21 cellular contexts compared by ENCODE assay signal in the genomic region with DNA sequence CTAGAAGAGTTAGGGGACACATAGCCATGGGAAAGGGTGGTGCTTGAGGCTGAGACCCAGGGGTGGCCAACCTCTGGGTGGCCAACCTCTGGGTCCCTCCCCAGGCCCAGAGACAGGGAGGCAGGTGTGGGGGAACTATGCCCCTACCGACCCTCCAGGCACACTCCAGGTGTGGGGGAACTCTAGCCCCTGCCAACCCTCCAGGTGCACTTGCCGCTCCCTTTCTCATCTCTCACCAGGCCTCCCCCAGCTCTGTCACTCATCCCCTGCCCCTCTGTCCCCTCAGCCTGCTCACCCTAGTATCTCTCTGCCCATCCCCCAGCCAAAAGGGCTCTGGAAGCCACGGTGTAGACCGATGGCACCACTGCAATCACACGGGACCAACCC. TPM values are rescaled to one million over a fixed set of nuclear protein-coding genes. Genes with fewer than 3 reads are reported as not detected.
DNase-seq lines count a peak whose midpoint lies in the region; ATAC-seq, FAIRE-seq and TF ChIP-seq lines count a peak whose summit lies in the region.
"Had no signal": no experiment of that assay in that cellular context is flagged by ENCODE, and none has a peak within 500 bp of the region (broad histone marks: within the 10 kb centered on the region; RNA-seq: fewer than 3 reads in every experiment).

No MANE protein-coding gene starts in this region.

- no peak overlapping the region for H3K4me3 ChIP-seq in SK-N-SH (ENCODE audit: low read depth in 2 of 2, low read length in 1 of 2)
- H3K4me3 ChIP-seq in kidney (ENCODE audit: low read length in 2 of 2), result no peak overlapping the region
- H3K4me3 ChIP-seq: MG63, PC-9 had no signal

- H3K4me1 Mint-ChIP-seq in stimulated activated naive B cell treated with anti-CD40 and anti-IgM and Interleukin-4, amounts not matched to agents 10 μg/mL and 1 μg/mL and 100 μg/mL, for 72 hours, result no peaks in the 10 kb centered on the region
- H3K4me1 Mint-ChIP-seq in progenitor cell of endocrine pancreas (ENCODE audit: low read depth), result no peaks in the 10 kb centered on the region

- DNase-seq in SK-N-SH, result no peak
- DNase-seq in kidney, result peak; percentile 57
- DNase-seq in stimulated activated naive B cell treated with anti-CD40 and anti-IgM and Interleukin-4, amounts not matched to agents 10 μg/mL and 1 μg/mL and 100 μg/mL, for 72 hours, result no peak
- no peak for DNase-seq in progenitor cell of endocrine pancreas (ENCODE audit: low spot score, unreplicated experiment)
- DNase-seq in iPS-NIHi7 (ENCODE audit: extremely low spot score), result no peak
- DNase-seq: 8988T; CD8-positive, alpha-beta T cell; DND-41; HCEC 1CT; MG63; NCI-H1092 treated with DMSO at 0.1 percent for 48 hours; NCI-H2107; NCI-H2227 treated with DMSO at 0.1 percent for 48 hours; NCI-H524; PC-9 had no signal

- POLR2A ChIA-PET in SK-N-SH (lab: Yijun Ruan, JAX), result no interaction called here

- TF ChIP-seq CTCF in SK-N-SH (IDR thresholded peaks at IDR 0.05), result no peak
- TF ChIP-seq CTCF in kidney (IDR thresholded peaks at IDR 0.05; ENCODE audit: borderline replicate concordance, extremely low read depth, insufficient read depth), result no peak
- no peak for TF ChIP-seq CTCF in progenitor cell of endocrine pancreas (IDR thresholded peaks at IDR 0.05; ENCODE audit: unreplicated experiment)

- no peak overlapping the region for H3K4me3 Mint-ChIP-seq in stimulated activated naive B cell treated with anti-CD40 and anti-IgM and Interleukin-4, amounts not matched to agents 10 μg/mL and 1 μg/mL and 100 μg/mL, for 72 hours
- no peak overlapping the region for H3K4me3 Mint-ChIP-seq in progenitor cell of endocrine pancreas (ENCODE audit: low read depth)
- H3K4me3 Mint-ChIP-seq: CD8-positive, alpha-beta T cell had no signal

- H3F3A ChIP-seq in SK-N-SH (replicated peaks; ENCODE audit: insufficient read depth), result no peaks in the 10 kb centered on the region

- H3K4me2 ChIP-seq in SK-N-SH, result no peak overlapping the region
- H3K4me2 ChIP-seq: PC-9 had no signal

- H3K9me3 ChIP-seq in SK-N-SH (no peaks in the 10 kb centered on the region), kidney (ENCODE audit: control insufficient read depth in 1 of 2, low read length in 2 of 2) (no peaks in the 10 kb centered on the region)
- H3K9me3 ChIP-seq: MG63 had no signal

- H3K36me3 ChIP-seq in SK-N-SH (replicated peaks in 1 of 2; ENCODE audit: control insufficient read depth in 1 of 2, insufficient read depth in 2 of 2, low read length in 1 of 2), result no peaks in the 10 kb centered on the region
- H3K36me3 ChIP-seq in kidney (ENCODE audit: control insufficient read depth in 1 of 2, insufficient read depth in 2 of 2, low read length in 2 of 2), result no peaks in the 10 kb centered on the region
- H3K36me3 ChIP-seq: MG63 had no signal

- H2AFZ ChIP-seq in SK-N-SH (ENCODE audit: low read depth), result no peak overlapping the region
- H2AFZ ChIP-seq: PC-9 had no signal

- H3K9me2 ChIP-seq in SK-N-SH, result no peaks in the 10 kb centered on the region

- CTCF ChIA-PET in SK-N-SH (lab: Yijun Ruan, JAX), result interaction anchor here (1.2 to 2.7 kb wide), 3 partner anchors 12 to 252 kb away, joined by 4 to 16 read pairs (median 4); no protein-coding TSS in a partner anchor

- H3K36me3 Mint-ChIP-seq in stimulated activated naive B cell treated with anti-CD40 and anti-IgM and Interleukin-4, amounts not matched to agents 10 μg/mL and 1 μg/mL and 100 μg/mL, for 72 hours, result peaks cover 0 to 1% of the 10 kb centered on the region in 2 donors
- H3K36me3 Mint-ChIP-seq in progenitor cell of endocrine pancreas (ENCODE audit: insufficient read depth), result no peaks in the 10 kb centered on the region
- H3K36me3 Mint-ChIP-seq: CD8-positive, alpha-beta T cell had no signal

- no peaks in the 10 kb centered on the region for H3K4me1 ChIP-seq in SK-N-SH (ENCODE audit: control insufficient read depth in 1 of 2, insufficient read depth in 2 of 2, low read depth in 1 of 2, low read length in 1 of 2)
- H3K4me1 ChIP-seq in kidney (ENCODE audit: control insufficient read depth in 1 of 2, insufficient read depth in 1 of 2, low read depth in 1 of 2, low read length in 2 of 2), result no peaks in the 10 kb centered on the region

- no peak for TF ChIP-seq EP300 in SK-N-SH (IDR thresholded peaks at IDR 0.05; ENCODE audit: borderline replicate concordance in 1 of 2, low read depth in 1 of 2, low read length in 1 of 2)

- ATAC-seq in SK-N-SH treated with all-trans-retinoic acid at 6 μM for 48 hours (peak; percentile 25), HG03159 (IDR thresholded peaks at IDR 0.05; ENCODE audit: unreplicated experiment) (peak; percentile 41), HG02885 (IDR thresholded peaks at IDR 0.05; ENCODE audit: poor library complexity, unreplicated experiment) (no peak)
- peak; percentile 38 to 42 for ATAC-seq in stimulated activated naive B cell treated with anti-CD40 and anti-IgM and Interleukin-4, amounts not matched to agents 10 μg/mL and 1 μg/mL and 100 μg/mL, for 72 hours (replicated peaks)

- FAIRE-seq in kidney (lab: Jason Lieb, UNC), result no peak
- FAIRE-seq: D721Med, G401.6 had no signal

- TF ChIP-seq RAD21 in SK-N-SH (IDR thresholded peaks at IDR 0.05; ENCODE audit: low read length), result no peak

- H3K79me2 ChIP-seq in SK-N-SH (ENCODE audit: insufficient read depth), result no peaks in the 10 kb centered on the region

- H3K9ac ChIP-seq in SK-N-SH, result no peak overlapping the region
- H3K9ac ChIP-seq in kidney (ENCODE audit: low read length in 2 of 2), result no peak overlapping the region

- WGBS in SK-N-SH (ENCODE audit: low lambda C conversion rate), result 14% methylated on average over 5 of the region's 5 CpGs

- H4K20me1 ChIP-seq in SK-N-SH (ENCODE audit: insufficient read depth), result no peaks in the 10 kb centered on the region

- no peak overlapping the region for H3K27ac Mint-ChIP-seq in stimulated activated naive B cell treated with anti-CD40 and anti-IgM and Interleukin-4, amounts not matched to agents 10 μg/mL and 1 μg/mL and 100 μg/mL, for 72 hours
- H3K27ac Mint-ChIP-seq in progenitor cell of endocrine pancreas, result no peak overlapping the region
- H3K27ac Mint-ChIP-seq: CD8-positive, alpha-beta T cell had no signal

- H3K27ac ChIP-seq in SK-N-SH (ENCODE audit: low read depth in 2 of 2, low read length in 1 of 2), result no peak overlapping the region
- no peak overlapping the region for H3K27ac ChIP-seq in kidney (ENCODE audit: low read depth in 2 of 2, low read length in 2 of 2)
- H3K27ac ChIP-seq: PC-9 had no signal

- peaks cover 3 to 14% of the 10 kb centered on the region in 2 donors for H3K9me3 Mint-ChIP-seq in stimulated activated naive B cell treated with anti-CD40 and anti-IgM and Interleukin-4, amounts not matched to agents 10 μg/mL and 1 μg/mL and 100 μg/mL, for 72 hours
- H3K9me3 Mint-ChIP-seq in progenitor cell of endocrine pancreas (ENCODE audit: low read depth), result no peaks in the 10 kb centered on the region
- H3K9me3 Mint-ChIP-seq: CD8-positive, alpha-beta T cell had no signal

- peaks cover 32 to 47% of the 10 kb centered on the region in 2 donors for H3K27me3 Mint-ChIP-seq in stimulated activated naive B cell treated with anti-CD40 and anti-IgM and Interleukin-4, amounts not matched to agents 10 μg/mL and 1 μg/mL and 100 μg/mL, for 72 hours
- H3K27me3 Mint-ChIP-seq in progenitor cell of endocrine pancreas, result peaks cover 55% of the 10 kb centered on the region

- intact Hi-C loops in kidney (cut with DNase I), result no loop called here

- peaks cover 9% of the 10 kb centered on the region; the same call in 1 of the 2 replicates for H3K27me3 ChIP-seq in SK-N-SH (ENCODE audit: insufficient read depth)
- H3K27me3 ChIP-seq: MG63 had no signal

TF ChIP-seq in SK-N-SH treated with all-trans-retinoic acid at 6 μM for 48 hours, 23 proteins besides CTCF, POLR2A, EP300 and RAD21 (continues in another document):
- no peak for TF ChIP-seq ZNF8 (CRISPR knock-in tag; IDR thresholded peaks at IDR 0.05)
- no peak for TF ChIP-seq CSDC2 (CRISPR knock-in tag; IDR thresholded peaks at IDR 0.05)

TF ChIP-seq in SK-N-SH, 30 proteins besides CTCF, POLR2A, EP300 and RAD21 (continues in another document):
- TF ChIP-seq SMC3 (IDR thresholded peaks at IDR 0.05; ENCODE audit: low read depth, low read length) (no peak), FOSL2 (IDR thresholded peaks at IDR 0.05; ENCODE audit: borderline replicate concordance, low read depth) (no peak), JUND (IDR thresholded peaks at IDR 0.05) (no peak), EZH2phosphoT487 (IDR thresholded peaks at IDR 0.05; ENCODE audit: borderline replicate concordance, low read depth) (no peak), TEAD4 (IDR thresholded peaks at IDR 0.05; ENCODE audit: borderline replicate concordance, insufficient read depth) (no peak), GABPA (IDR thresholded peaks at IDR 0.05; ENCODE audit: low read depth) (no peak), MXI1 (IDR thresholded peaks at IDR 0.05; ENCODE audit: low read depth, low read length) (no peak)
- TF ChIP-seq, protein P1, sequence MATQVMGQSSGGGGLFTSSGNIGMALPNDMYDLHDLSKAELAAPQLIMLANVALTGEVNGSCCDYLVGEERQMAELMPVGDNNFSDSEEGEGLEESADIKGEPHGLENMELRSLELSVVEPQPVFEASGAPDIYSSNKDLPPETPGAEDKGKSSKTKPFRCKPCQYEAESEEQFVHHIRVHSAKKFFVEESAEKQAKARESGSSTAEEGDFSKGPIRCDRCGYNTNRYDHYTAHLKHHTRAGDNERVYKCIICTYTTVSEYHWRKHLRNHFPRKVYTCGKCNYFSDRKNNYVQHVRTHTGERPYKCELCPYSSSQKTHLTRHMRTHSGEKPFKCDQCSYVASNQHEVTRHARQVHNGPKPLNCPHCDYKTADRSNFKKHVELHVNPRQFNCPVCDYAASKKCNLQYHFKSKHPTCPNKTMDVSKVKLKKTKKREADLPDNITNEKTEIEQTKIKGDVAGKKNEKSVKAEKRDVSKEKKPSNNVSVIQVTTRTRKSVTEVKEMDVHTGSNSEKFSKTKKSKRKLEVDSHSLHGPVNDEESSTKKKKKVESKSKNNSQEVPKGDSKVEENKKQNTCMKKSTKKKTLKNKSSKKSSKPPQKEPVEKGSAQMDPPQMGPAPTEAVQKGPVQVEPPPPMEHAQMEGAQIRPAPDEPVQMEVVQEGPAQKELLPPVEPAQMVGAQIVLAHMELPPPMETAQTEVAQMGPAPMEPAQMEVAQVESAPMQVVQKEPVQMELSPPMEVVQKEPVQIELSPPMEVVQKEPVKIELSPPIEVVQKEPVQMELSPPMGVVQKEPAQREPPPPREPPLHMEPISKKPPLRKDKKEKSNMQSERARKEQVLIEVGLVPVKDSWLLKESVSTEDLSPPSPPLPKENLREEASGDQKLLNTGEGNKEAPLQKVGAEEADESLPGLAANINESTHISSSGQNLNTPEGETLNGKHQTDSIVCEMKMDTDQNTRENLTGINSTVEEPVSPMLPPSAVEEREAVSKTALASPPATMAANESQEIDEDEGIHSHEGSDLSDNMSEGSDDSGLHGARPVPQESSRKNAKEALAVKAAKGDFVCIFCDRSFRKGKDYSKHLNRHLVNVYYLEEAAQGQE (IDR thresholded peaks at IDR 0.05; ENCODE audit: low read depth, low read length), result no peak

RNA-seq across cellular contexts. Expression of a gene that starts 10.6 kb away (rescaled TPM):
- polyA plus RNA-seq in SK-N-SH (2012; rRNA removed) (not detected in 2 replicates), kidney (ENCODE audit: insufficient read depth, low read depth, low replicate concordance) (not detected)
- polyA plus RNA-seq in SK-N-SH (2012; cell fraction: cytosol; rRNA removed), result not detected in 2 replicates
- polyA plus RNA-seq in SK-N-SH (2012; cell fraction: nucleus; rRNA removed), result not detected in 2 replicates
- total RNA-seq in kidney (not detected), progenitor cell of endocrine pancreas (not detected in 2 replicates)
- total RNA-seq: CD8-positive, alpha-beta T cell; PC-9 had no signal
- polyA plus RNA-seq: BJ had no signal
